15 cellular contexts compared by ENCODE assay signal in genomic region chr17:73667184-73667959, GRCh38. TPM values are rescaled to one million over a fixed set of nuclear protein-coding genes. Genes with fewer than 3 reads are reported as not detected.
DNase-seq lines count a peak whose midpoint lies in the region; ATAC-seq and TF ChIP-seq lines count a peak whose summit lies in the region.
"Had no signal": no experiment of that assay in that cellular context is flagged by ENCODE, and none has a peak within 500 bp of the region (broad histone marks: within the 10 kb centered on the region; RNA-seq: fewer than 3 reads in every experiment).

No MANE protein-coding gene starts in this region.

- no peaks in the 10 kb centered on the region for H3K36me3 ChIP-seq in thyroid gland
- H3K36me3 ChIP-seq in WERI-Rb-1: no peaks in the 10 kb centered on the region
- H3K36me3 ChIP-seq: BE2C, heart left ventricle, left lung had no signal

- no peaks in the 10 kb centered on the region for H3K27me3 ChIP-seq in thyroid gland
- no peaks in the 10 kb centered on the region for H3K27me3 ChIP-seq in WERI-Rb-1 (ENCODE audit: insufficient read depth, low read depth, severe bottlenecking)
- H3K27me3 ChIP-seq: BE2C, body of pancreas had no signal

- peak overlapping the region; percentile 59 for H3K27ac Mint-ChIP-seq in activated naive CD8-positive, alpha-beta T cell treated with anti-CD3 and anti-CD28 coated beads for 36 hours

- peaks cover 0 to 8% of the 10 kb centered on the region in 2 donors for H3K4me1 ChIP-seq in thyroid gland
- H3K4me1 ChIP-seq: BE2C, body of pancreas had no signal

- no peak for TF ChIP-seq CTCF in thyroid gland (IDR thresholded peaks at IDR 0.05)
- TF ChIP-seq CTCF in WERI-Rb-1 (IDR thresholded peaks at IDR 0.05; ENCODE audit: low read depth, low read length): no peak

- H3K27ac ChIP-seq in thyroid gland (no peak overlapping the region), WERI-Rb-1 (no peak overlapping the region)
- H3K27ac ChIP-seq: body of pancreas, heart left ventricle, left lung had no signal

- 71% methylated on average over 9 of the region's 9 CpGs for WGBS in thyroid gland, 2 donors

- no peaks in the 10 kb centered on the region for H3K9me3 ChIP-seq in thyroid gland
- H3K9me3 ChIP-seq in WERI-Rb-1 (ENCODE audit: severe bottlenecking): no peaks in the 10 kb centered on the region

- ATAC-seq in activated T-cell treated with anti-CD3 and anti-CD28 coated beads, Interleukin-2, amount 50 U/mL, for 4 hours: no peak
- ATAC-seq: body of pancreas, left lung had no signal

- intact Hi-C loops in thyroid gland (cut with DNase I): no loop called here

- no peak for TF ChIP-seq POLR2A in thyroid gland (IDR thresholded peaks at IDR 0.05)

- peaks cover 24% of the 10 kb centered on the region for H3K4me1 Mint-ChIP-seq in activated T-cell treated with anti-CD3 and anti-CD28 coated beads, Interleukin-2, amount 50 U/mL, for 4 hours (ENCODE audit: low read depth)
- peaks cover 22% of the 10 kb centered on the region for H3K4me1 Mint-ChIP-seq in activated naive CD8-positive, alpha-beta T cell treated with anti-CD3 and anti-CD28 coated beads for 36 hours

- H3K9me3 Mint-ChIP-seq in activated T-cell treated with anti-CD3 and anti-CD28 coated beads, Interleukin-2, amount 50 U/mL, for 4 hours: peaks cover 10% of the 10 kb centered on the region
- H3K9me3 Mint-ChIP-seq in activated naive CD8-positive, alpha-beta T cell treated with anti-CD3 and anti-CD28 coated beads for 36 hours: peaks cover 10% of the 10 kb centered on the region

- DNase-seq in activated T-cell treated with anti-CD3 and anti-CD28 coated beads, Interleukin-2, amount 50 U/mL, for 4 hours: no peak
- no peak for DNase-seq in activated T-cell treated with anti-CD3 and anti-CD28 coated beads, Interleukin-2, amount 50 U/mL, for 48 hours
- DNase-seq in NCI-H526 (lab: John Stamatoyannopoulos, UW): peak; percentile 58 to 59
- DNase-seq in activated naive CD8-positive, alpha-beta T cell treated with anti-CD3 and anti-CD28 coated beads for 36 hours: no peak
- DNase-seq in thyroid gland: peak; percentile 50 to 51
- no peak for DNase-seq in dedifferentiated amniotic fluid mesenchymal stem cell (ENCODE audit: extremely low spot score)
- DNase-seq in amygdala (lab: John Stamatoyannopoulos, UW): no peak
- DNase-seq in WERI-Rb-1: no peak
- DNase-seq: BE2C, heart left ventricle, left lung, NCI-H1092 treated with DMSO at 0.1 percent for 48 hours, NCI-H524, SW 1271 had no signal

- no peaks in the 10 kb centered on the region for H3K36me3 Mint-ChIP-seq in activated T-cell treated with anti-CD3 and anti-CD28 coated beads, Interleukin-2, amount 50 U/mL, for 4 hours (ENCODE audit: insufficient read depth)
- H3K36me3 Mint-ChIP-seq in activated naive CD8-positive, alpha-beta T cell treated with anti-CD3 and anti-CD28 coated beads for 36 hours: no peaks in the 10 kb centered on the region

- peaks cover 8% of the 10 kb centered on the region for H3K27me3 Mint-ChIP-seq in activated T-cell treated with anti-CD3 and anti-CD28 coated beads, Interleukin-2, amount 50 U/mL, for 4 hours (ENCODE audit: low read depth)
- no peaks in the 10 kb centered on the region for H3K27me3 Mint-ChIP-seq in activated naive CD8-positive, alpha-beta T cell treated with anti-CD3 and anti-CD28 coated beads for 36 hours

- H3K4me3 ChIP-seq in thyroid gland (replicated peaks in 1 of 3) (no peak overlapping the region), WERI-Rb-1 (ENCODE audit: low read depth, low read length) (no peak overlapping the region)
- H3K4me3 ChIP-seq: body of pancreas, left lung had no signal

- H3K4me3 Mint-ChIP-seq in activated T-cell treated with anti-CD3 and anti-CD28 coated beads, Interleukin-2, amount 50 U/mL, for 4 hours: peak overlapping the region; percentile 32
- H3K4me3 Mint-ChIP-seq in activated naive CD8-positive, alpha-beta T cell treated with anti-CD3 and anti-CD28 coated beads for 36 hours: no peak overlapping the region

RNA-seq across cellular contexts. Expression of gene SDK2, which starts 23.1 kb away (rescaled TPM):
- under 1 TPM; 0.08 to 0.20 (median 0.08) TPM for total RNA-seq in activated T-cell treated with anti-CD3 and anti-CD28 coated beads, Interleukin-2, amount 50 U/mL, for 4 hours
- 1 to 10 TPM; 1.4 to 1.6 TPM for total RNA-seq in activated naive CD8-positive, alpha-beta T cell treated with anti-CD3 and anti-CD28 coated beads for 36 hours
- 1 to 10 TPM; 1.5 to 7.0 (median 3.7) TPM for total RNA-seq in thyroid gland

Comparison
In these comparisons a context has a peak if more than half of its experiments do, and no peak if none do; other contexts are left out.
1. DNase-seq: peak in NCI-H526 (2 of 2) and thyroid gland (2 of 2); none in activated T-cell treated with anti-CD3 and anti-CD28 coated beads, Interleukin-2, amount 50 U/mL, for 4 hours (single experiment), activated T-cell treated with anti-CD3 and anti-CD28 coated beads, Interleukin-2, amount 50 U/mL, for 48 hours (0 of 2), activated naive CD8-positive, alpha-beta T cell treated with anti-CD3 and anti-CD28 coated beads for 36 hours (single experiment), dedifferentiated amniotic fluid mesenchymal stem cell (single experiment), amygdala (0 of 56) and WERI-Rb-1 (single experiment).